17 cellular contexts compared by ENCODE assay signal in the genomic region with DNA sequence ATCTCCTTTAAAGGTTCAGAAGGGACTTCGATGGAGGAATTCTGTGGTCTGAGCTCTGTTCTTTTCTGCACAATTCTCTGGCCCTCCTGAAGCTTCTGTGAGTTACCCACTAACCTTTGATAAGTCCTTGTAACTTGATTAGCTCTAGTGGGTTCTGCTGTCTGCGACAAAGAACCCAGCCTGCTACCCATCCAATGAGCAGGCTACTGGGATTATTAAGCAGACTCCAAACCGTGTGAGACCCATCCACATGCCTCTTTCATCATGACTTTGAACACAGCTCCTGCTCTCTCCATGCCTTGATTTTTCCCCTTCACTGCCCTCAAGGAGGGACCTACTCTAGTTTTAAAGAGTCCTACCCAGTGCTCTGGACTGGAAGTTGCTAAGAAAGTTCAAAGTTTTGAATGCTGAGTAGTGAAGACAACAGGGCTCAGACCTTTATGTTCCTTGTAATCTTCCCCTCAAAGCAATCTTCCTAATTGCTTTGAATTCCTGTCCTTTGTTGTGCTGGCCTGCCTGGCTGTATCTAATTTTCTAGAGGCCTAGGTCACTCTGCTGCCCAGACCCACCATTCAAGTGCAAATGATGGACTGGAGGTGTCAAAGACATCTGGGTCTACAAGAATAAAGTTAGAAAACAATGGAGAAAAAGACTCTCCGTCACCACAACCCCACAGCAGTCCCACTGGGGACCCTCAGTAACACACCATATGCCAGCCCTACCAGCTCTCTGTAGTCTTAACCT.
DNase-seq lines count a peak whose midpoint lies in the region; ATAC-seq and TF ChIP-seq lines count a peak whose summit lies in the region.
"Had no signal": no experiment of that assay in that cellular context is flagged by ENCODE, and none has a peak within 500 bp of the region (broad histone marks: within the 10 kb centered on the region; RNA-seq: fewer than 3 reads in every experiment).

No MANE protein-coding gene starts in this region.

- no peaks in the 10 kb centered on the region for H3K9me3 ChIP-seq in endodermal cell (ENCODE audit: control insufficient read depth, low read length)
- H3K9me3 ChIP-seq in prostate gland = no peaks in the 10 kb centered on the region

- peak overlapping the region; percentile 94 for H3K27ac ChIP-seq in endodermal cell (ENCODE audit: low read depth, low read length)
- no peak overlapping the region for H3K27ac ChIP-seq in prostate gland
- H3K27ac ChIP-seq: 22Rv1, KMS-11 had no signal

- no peaks in the 10 kb centered on the region for H3K4me1 Mint-ChIP-seq in activated CD8-positive, alpha-beta memory T cell treated with anti-CD3 and anti-CD28 coated beads, Interleukin-2, amount 10 ng/mL, durations not matched to agents 7 days and 5 days
- H3K4me1 Mint-ChIP-seq in endodermal cell = peaks cover 15% of the 10 kb centered on the region
- H3K4me1 Mint-ChIP-seq in nephron progenitor cell = peaks cover 13% of the 10 kb centered on the region

- peaks cover 3% of the 10 kb centered on the region for H3K27me3 Mint-ChIP-seq in activated CD8-positive, alpha-beta memory T cell treated with anti-CD3 and anti-CD28 coated beads, Interleukin-2, amount 10 ng/mL, durations not matched to agents 7 days and 5 days
- no peaks in the 10 kb centered on the region for H3K27me3 Mint-ChIP-seq in endodermal cell (ENCODE audit: insufficient read depth)
- H3K27me3 Mint-ChIP-seq in nephron progenitor cell (ENCODE audit: low read depth, poor library complexity) = no peaks in the 10 kb centered on the region

- intact Hi-C loops in prostate gland (cut with DNase I) = no loop called here
- intact Hi-C loops in Right ventricle myocardium superior (cut with DNase I) = no loop called here

- H3K9me3 Mint-ChIP-seq in activated CD8-positive, alpha-beta memory T cell treated with anti-CD3 and anti-CD28 coated beads, Interleukin-2, amount 10 ng/mL, durations not matched to agents 7 days and 5 days (ENCODE audit: low read depth) = peaks cover 4% of the 10 kb centered on the region
- H3K9me3 Mint-ChIP-seq in endodermal cell (peaks cover 15% of the 10 kb centered on the region), nephron progenitor cell (peaks cover 16% of the 10 kb centered on the region)

- H3K27ac Mint-ChIP-seq in activated CD8-positive, alpha-beta memory T cell treated with anti-CD3 and anti-CD28 coated beads, Interleukin-2, amount 10 ng/mL, durations not matched to agents 7 days and 5 days = no peak overlapping the region
- H3K27ac Mint-ChIP-seq in endodermal cell = peak overlapping the region; percentile 55
- H3K27ac Mint-ChIP-seq in nephron progenitor cell = peak overlapping the region; percentile 49

- H3K4me3 Mint-ChIP-seq in activated CD8-positive, alpha-beta memory T cell treated with anti-CD3 and anti-CD28 coated beads, Interleukin-2, amount 10 ng/mL, durations not matched to agents 7 days and 5 days = no peak overlapping the region
- H3K4me3 Mint-ChIP-seq in endodermal cell (no peak overlapping the region), nephron progenitor cell (no peak overlapping the region)

- TF ChIP-seq CTCF in endodermal cell (conservative IDR thresholded peaks at IDR 0.05) = no peak
- TF ChIP-seq CTCF in nephron progenitor cell (IDR thresholded peaks at IDR 0.05) = no peak
- TF ChIP-seq CTCF in prostate gland (IDR thresholded peaks at IDR 0.05) = no peak

- H3K4me1 ChIP-seq in endodermal cell (ENCODE audit: control insufficient read depth, insufficient read depth, low read length) (no peaks in the 10 kb centered on the region), prostate gland (replicated peaks) (no peaks in the 10 kb centered on the region)

- H3K36me3 ChIP-seq in endodermal cell (ENCODE audit: control insufficient read depth, insufficient read depth, low read length) (no peaks in the 10 kb centered on the region), prostate gland (no peaks in the 10 kb centered on the region)

- no peaks in the 10 kb centered on the region for H3K27me3 ChIP-seq in endodermal cell (ENCODE audit: control insufficient read depth, insufficient read depth, low read length, poor library complexity, severe bottlenecking)
- H3K27me3 ChIP-seq in prostate gland (replicated peaks; ENCODE audit: insufficient read depth) = no peaks in the 10 kb centered on the region

- no peaks in the 10 kb centered on the region for H3K36me3 Mint-ChIP-seq in activated CD8-positive, alpha-beta memory T cell treated with anti-CD3 and anti-CD28 coated beads, Interleukin-2, amount 10 ng/mL, durations not matched to agents 7 days and 5 days
- no peaks in the 10 kb centered on the region for H3K36me3 Mint-ChIP-seq in endodermal cell (ENCODE audit: low read depth)
- peaks cover 5% of the 10 kb centered on the region for H3K36me3 Mint-ChIP-seq in nephron progenitor cell (ENCODE audit: low read depth)

- DNase-seq in activated CD8-positive, alpha-beta memory T cell treated with anti-CD3 and anti-CD28 coated beads for 24 hours = peak; percentile 21
- no peak for DNase-seq in activated CD8-positive, alpha-beta memory T cell treated with anti-CD3 and anti-CD28 coated beads, Interleukin-2, amount 10 ng/mL, durations not matched to agents 7 days and 5 days
- peak; percentile 61 for DNase-seq in endodermal cell
- no peak for DNase-seq in nephron progenitor cell
- no peak for DNase-seq in prostate gland (ENCODE audit: low spot score)
- no peak for DNase-seq in Right ventricle myocardium superior
- DNase-seq in SW 1271 (lab: John Stamatoyannopoulos, UW) = no peak
- DNase-seq in SHP77 (lab: John Stamatoyannopoulos, UW) = no peak
- DNase-seq: GDM1, NCI-H1417 treated with DMSO at 0.1 percent for 48 hours, NCI-H2029, NCI-H345, NCI-H524 treated with DMSO at 0.1 percent for 48 hours, PC-3, RPMI8226 had no signal

- 73 to 83% methylated on average over 3 to 4 of the region's 4 CpGs for WGBS in endodermal cell (ENCODE audit: insufficient coverage in 1 of 2, insufficient read length in 1 of 2), 2 experiments
- WGBS in prostate gland = 95% methylated on average over 4 of the region's 4 CpGs

- no peak overlapping the region for H3K4me3 ChIP-seq in endodermal cell (ENCODE audit: low read length)
- no peak overlapping the region for H3K4me3 ChIP-seq in prostate gland

- CTCF ChIA-PET in activated CD8-positive, alpha-beta memory T cell treated with anti-CD3 and anti-CD28 coated beads, Interleukin-2, amount 10 ng/mL, durations not matched to agents 7 days and 5 days (lab: Charles Lee) = no interaction called here

- H3K9ac ChIP-seq in endodermal cell (ENCODE audit: extremely low read depth, low read length, poor library complexity, severe bottlenecking) = no peak overlapping the region
- H3K9ac ChIP-seq: KMS-11 had no signal

- no peak for ATAC-seq in activated CD8-positive, alpha-beta memory T cell treated with anti-CD3 and anti-CD28 coated beads, Interleukin-2, amount 10 ng/mL, durations not matched to agents 7 days and 5 days
- ATAC-seq in Right ventricle myocardium superior (ENCODE audit: poor library complexity) = no peak
- ATAC-seq: PC-3 had no signal

- TF ChIP-seq POLR2A in prostate gland (IDR thresholded peaks at IDR 0.05) = no peak

Comparison
In these comparisons a context has a peak if more than half of its experiments do, and no peak if none do; other contexts are left out.
1. DNase-seq: peak in activated CD8-positive, alpha-beta memory T cell treated with anti-CD3 and anti-CD28 coated beads for 24 hours (single experiment) and endodermal cell (single experiment); none in activated CD8-positive, alpha-beta memory T cell treated with anti-CD3 and anti-CD28 coated beads, Interleukin-2, amount 10 ng/mL, durations not matched to agents 7 days and 5 days (single experiment), nephron progenitor cell (single experiment), prostate gland (single experiment), Right ventricle myocardium superior (single experiment), SW 1271 (0 of 2) and SHP77 (0 of 2).